16 cellular contexts compared by ENCODE assay signal in the genomic region with DNA sequence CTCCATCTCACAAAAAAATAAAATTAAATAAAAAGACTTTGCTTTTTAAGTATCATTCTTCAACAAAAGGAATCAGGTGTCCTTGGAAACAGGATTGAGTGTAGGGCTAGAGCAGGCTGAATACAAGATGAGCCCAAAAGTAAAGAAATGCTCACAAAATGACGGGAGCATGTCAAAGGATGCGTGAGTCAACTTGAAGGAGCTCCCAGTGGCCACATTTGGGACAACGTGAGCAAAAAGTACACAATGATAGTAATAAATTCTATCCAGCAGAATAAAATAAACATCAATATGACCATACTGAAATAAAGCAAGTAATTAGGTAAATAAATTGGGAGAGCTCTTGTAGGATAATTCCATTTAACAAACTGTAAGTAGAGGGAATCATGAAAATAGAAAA.
"Had no signal": no experiment of that assay in that cellular context is flagged by ENCODE, and none has a peak within 500 bp of the region (broad histone marks: within the 10 kb centered on the region; RNA-seq: fewer than 3 reads in every experiment).

No MANE protein-coding gene starts in this region.

- H3K27me3 Mint-ChIP-seq: activated CD4-positive, alpha-beta memory T cell treated with anti-CD3 and anti-CD28 coated beads for 36 hours; activated CD8-positive, alpha-beta memory T cell treated with anti-CD3 and anti-CD28 coated beads, Interleukin-2, amount 10 ng/mL, durations not matched to agents 7 days and 5 days; activated naive CD8-positive, alpha-beta T cell treated with anti-CD3 and anti-CD28 coated beads, Interleukin-2, amount 10 ng/mL, durations not matched to agents 7 days and 5 days; brain; progenitor cell of endocrine pancreas; stimulated activated naive B cell treated with anti-CD40 and anti-IgM and Interleukin-4, amounts not matched to agents 10 μg/mL and 1 μg/mL and 100 μg/mL, for 72 hours had no signal

- H3K9me3 ChIP-seq: thyroid gland had no signal

- H3K36me3 Mint-ChIP-seq: activated CD4-positive, alpha-beta memory T cell treated with anti-CD3 and anti-CD28 coated beads for 36 hours had no signal

- H3K27me3 ChIP-seq: thyroid gland had no signal

- H3K27ac ChIP-seq: thyroid gland had no signal

- DNase-seq: activated CD4-positive, alpha-beta memory T cell treated with anti-CD3 and anti-CD28 coated beads for 36 hours; activated CD8-positive, alpha-beta memory T cell treated with anti-CD3 and anti-CD28 coated beads, Interleukin-2, amount 10 ng/mL, durations not matched to agents 7 days and 5 days; activated naive CD4-positive, alpha-beta T cell treated with Interleukin-2 at 50 U/mL for 16 hours; activated naive CD8-positive, alpha-beta T cell treated with anti-CD3 and anti-CD28 coated beads, Interleukin-2, amount 10 ng/mL, durations not matched to agents 7 days and 5 days; amygdala; caudate nucleus; erythroblast; hypothalamus; midbrain; stimulated activated naive B cell treated with anti-CD40 and anti-IgM and Interleukin-4, amounts not matched to agents 10 μg/mL and 1 μg/mL and 100 μg/mL, for 72 hours; T-helper 2 cell; thyroid gland had no signal

- ATAC-seq: activated CD8-positive, alpha-beta memory T cell treated with anti-CD3 and anti-CD28 coated beads, Interleukin-2, amount 10 ng/mL, durations not matched to agents 7 days and 5 days; left lobe of liver; stimulated activated naive B cell treated with anti-CD40 and anti-IgM and Interleukin-4, amounts not matched to agents 10 μg/mL and 1 μg/mL and 100 μg/mL, for 72 hours had no signal

- H3K27ac Mint-ChIP-seq: activated CD4-positive, alpha-beta memory T cell treated with anti-CD3 and anti-CD28 coated beads for 36 hours; activated CD8-positive, alpha-beta memory T cell treated with anti-CD3 and anti-CD28 coated beads, Interleukin-2, amount 10 ng/mL, durations not matched to agents 7 days and 5 days; activated naive CD8-positive, alpha-beta T cell treated with anti-CD3 and anti-CD28 coated beads, Interleukin-2, amount 10 ng/mL, durations not matched to agents 7 days and 5 days; activated T-helper 2 cell treated with anti-CD3 and anti-CD28 coated beads, Interferon-gamma antibody, Interleukin-2, Interleukin-4, amounts not matched to agents 10 μg/mL and 5 μg/mL and 100 μg/mL, durations not matched to agents 14 hours and 24 hours and 36 hours; brain; progenitor cell of endocrine pancreas; stimulated activated naive B cell treated with anti-CD40 and anti-IgM and Interleukin-4, amounts not matched to agents 10 μg/mL and 1 μg/mL and 100 μg/mL, for 72 hours had no signal

- H3K36me3 ChIP-seq: thyroid gland had no signal

- H3K4me3 Mint-ChIP-seq: activated CD4-positive, alpha-beta memory T cell treated with anti-CD3 and anti-CD28 coated beads for 36 hours; activated CD8-positive, alpha-beta memory T cell treated with anti-CD3 and anti-CD28 coated beads, Interleukin-2, amount 10 ng/mL, durations not matched to agents 7 days and 5 days; activated naive CD8-positive, alpha-beta T cell treated with anti-CD3 and anti-CD28 coated beads, Interleukin-2, amount 10 ng/mL, durations not matched to agents 7 days and 5 days; brain; stimulated activated naive B cell treated with anti-CD40 and anti-IgM and Interleukin-4, amounts not matched to agents 10 μg/mL and 1 μg/mL and 100 μg/mL, for 72 hours had no signal

- H3K4me3 ChIP-seq: thyroid gland had no signal
